18 cellular contexts compared by ENCODE assay signal in genomic region chr2:46380038-46380940, GRCh38.
A peak's percentile ranks its signal among the peaks of the same experiment; 100 is the strongest.
DNase-seq lines count a peak whose midpoint lies in the region; ATAC-seq and TF ChIP-seq lines count a peak whose summit lies in the region.
"Had no signal": no experiment of that assay in that cellular context is flagged by ENCODE, and none has a peak within 500 bp of the region (broad histone marks: within the 10 kb centered on the region; RNA-seq: fewer than 3 reads in every experiment).

No MANE protein-coding gene starts in this region.

- no peak overlapping the region for H2BK120ac ChIP-seq in neuronal stem cell (ENCODE audit: low read depth, low read length)

- DNase-seq in cardiac septum (ENCODE audit: low spot score), result peak; percentile 61
- DNase-seq in Right ventricle myocardium inferior (ENCODE audit: missing footprints), result no peak
- no peak for DNase-seq in neuronal stem cell (ENCODE audit: low spot score)
- no peak for DNase-seq in upper lobe of left lung
- no peak for DNase-seq in activated T-cell treated with anti-CD3 and anti-CD28 coated beads, Interleukin-2, amount 50 U/mL, for 1 hour
- DNase-seq: CD4-positive, CD25-positive, alpha-beta regulatory T cell; DND-41; GDM1; H7; Kasumi-1; NCI-H2029; NCI-H510A; Peyer's patch; SIG-M5 had no signal

- H3K36me3 ChIP-seq in neuronal stem cell (replicated peaks in 1 of 2; ENCODE audit: control insufficient read depth in 2 of 2, insufficient read depth in 2 of 2, low read length in 2 of 2) (no peaks in the 10 kb centered on the region), upper lobe of left lung (peaks cover 85 to 100% (median 94%) of the 10 kb centered on the region in 4 donors)

- no peak overlapping the region for H2BK12ac ChIP-seq in neuronal stem cell (ENCODE audit: low read length)

- no peak overlapping the region for H3K4ac ChIP-seq in neuronal stem cell (ENCODE audit: low read length)

- no peak overlapping the region for H3K4me2 ChIP-seq in neuronal stem cell (ENCODE audit: insufficient read depth, low read length, poor library complexity, severe bottlenecking)
- H3K4me2 ChIP-seq: A549 had no signal

- H3K23ac ChIP-seq in neuronal stem cell (ENCODE audit: low read depth, low read length, poor library complexity), result no peak overlapping the region

- no peak for TF ChIP-seq EP300 in upper lobe of left lung (IDR thresholded peaks at IDR 0.05)

- H3K9ac ChIP-seq in neuronal stem cell (ENCODE audit: low read depth, low read length, poor library complexity), result no peak overlapping the region

- H3K27ac ChIP-seq in cingulate gyrus (ENCODE audit: low read depth, low read length), result peak overlapping the region; percentile 7
- H3K27ac ChIP-seq in neuronal stem cell (replicated peaks; ENCODE audit: low read length), result no peak overlapping the region
- peak overlapping the region in 3 of 4 donors; percentile 51 to 69 (median 69) for H3K27ac ChIP-seq in upper lobe of left lung

- H2BK5ac ChIP-seq in neuronal stem cell (ENCODE audit: low read length), result no peak overlapping the region

- no peak overlapping the region for H4K8ac ChIP-seq in neuronal stem cell (ENCODE audit: low read depth, low read length)

- H3K4me3 ChIP-seq in neuronal stem cell (ENCODE audit: low read length in 2 of 2) (no peak overlapping the region), upper lobe of left lung (no peak overlapping the region)
- H3K4me3 ChIP-seq: A549, Peyer's patch had no signal

- H3K4me1 ChIP-seq in neuronal stem cell (ENCODE audit: control insufficient read depth in 2 of 2, insufficient read depth in 1 of 2, low read depth in 1 of 2, low read length in 2 of 2), result no peaks in the 10 kb centered on the region
- peaks cover 9 to 28% (median 13%) of the 10 kb centered on the region in 4 donors for H3K4me1 ChIP-seq in upper lobe of left lung

- H4K91ac ChIP-seq in neuronal stem cell (ENCODE audit: low read depth, low read length, poor library complexity), result no peak overlapping the region

- H2AFZ ChIP-seq in neuronal stem cell (ENCODE audit: low read length), result no peak overlapping the region

- H3K9me3 ChIP-seq in neuronal stem cell (replicated peaks in 1 of 2; ENCODE audit: control insufficient read depth in 2 of 2, insufficient read depth in 1 of 2, low read depth in 1 of 2, low read length in 2 of 2) (no peaks in the 10 kb centered on the region), upper lobe of left lung (no peaks in the 10 kb centered on the region)
- H3K9me3 ChIP-seq: A549, Peyer's patch had no signal

- H2BK15ac ChIP-seq in neuronal stem cell (ENCODE audit: low read length), result no peak overlapping the region

- intact Hi-C loops in cardiac septum (cut with DNase I), result no loop called here
- intact Hi-C loops in Right ventricle myocardium inferior (cut with DNase I), result no loop called here

- no CpG with 5 or more reads among the region's 22 CpGs for WGBS in neuronal stem cell (ENCODE audit: extremely low coverage in 2 of 2, insufficient read length in 2 of 2, insufficient replicate concordance in 1 of 2), 2 donors
- WGBS in upper lobe of left lung, 2 donors, result 80 to 89% methylated on average over 20 to 22 of the region's 22 CpGs

- TF ChIP-seq POLR2A in upper lobe of left lung (IDR thresholded peaks at IDR 0.05), result no peak

- TF ChIP-seq CTCF in upper lobe of left lung (IDR thresholded peaks at IDR 0.05), result no peak

- no peaks in the 10 kb centered on the region for H3K79me1 ChIP-seq in neuronal stem cell (ENCODE audit: low read depth, low read length)

- H3K14ac ChIP-seq in neuronal stem cell (ENCODE audit: low read length), result no peak overlapping the region

- peak overlapping the region; percentile 21 for H2AK5ac ChIP-seq in neuronal stem cell (ENCODE audit: low read depth, low read length)

- H3K27me3 ChIP-seq in neuronal stem cell (ENCODE audit: control insufficient read depth in 3 of 3, insufficient read depth in 3 of 3, low read depth in 1 of 3, low read length in 3 of 3) (no peaks in the 10 kb centered on the region), upper lobe of left lung (no peaks in the 10 kb centered on the region)
- H3K27me3 ChIP-seq: Peyer's patch had no signal

- H3K18ac ChIP-seq in neuronal stem cell (ENCODE audit: low read length), result peak overlapping the region; percentile 1

- ATAC-seq in Right ventricle myocardium inferior, result no peak
- no peak for ATAC-seq in upper lobe of left lung (ENCODE audit: low FRiP score in 2 of 2)
- ATAC-seq in GM18519 (IDR thresholded peaks at IDR 0.05; ENCODE audit: low FRiP score, unreplicated experiment), result no peak
- no peak for ATAC-seq in HG03342 (IDR thresholded peaks at IDR 0.05; ENCODE audit: unreplicated experiment)
- ATAC-seq: A549 had no signal
